Comparison of ENCODE assay signal across 12 cellular contexts in the genomic region with DNA sequence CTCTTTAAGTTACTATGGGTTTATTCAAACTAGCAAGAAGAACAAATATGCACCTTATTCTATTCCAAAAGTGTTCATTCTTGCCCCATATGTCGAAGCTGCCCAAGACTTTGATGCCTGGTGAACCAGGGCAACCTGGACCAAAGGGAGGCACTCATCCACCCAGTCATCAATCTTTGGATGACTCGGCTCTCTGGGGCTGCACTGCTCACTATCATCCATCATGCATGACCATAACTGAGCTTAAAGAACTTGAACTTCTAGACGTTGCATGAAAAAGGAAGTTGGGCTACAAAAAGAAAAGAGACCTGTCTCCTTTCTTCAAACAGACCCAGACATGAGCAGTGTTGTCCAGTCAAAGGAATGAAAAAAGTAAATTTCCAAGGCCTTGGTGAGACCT.
"Had no signal": no experiment of that assay in that cellular context is flagged by ENCODE, and none has a peak within 500 bp of the region (broad histone marks: within the 10 kb centered on the region; RNA-seq: fewer than 3 reads in every experiment).

No MANE protein-coding gene starts in this region.

- H3K36me3 Mint-ChIP-seq: naive thymus-derived CD8-positive, alpha-beta T cell had no signal

- H3K9me3 Mint-ChIP-seq: effector memory CD8-positive, alpha-beta T cell; naive thymus-derived CD8-positive, alpha-beta T cell had no signal

- H3K4me3 Mint-ChIP-seq: effector memory CD8-positive, alpha-beta T cell; naive thymus-derived CD8-positive, alpha-beta T cell had no signal

- DNase-seq: effector memory CD8-positive, alpha-beta T cell; heart left ventricle; hippocampal formation; left lung; mucosa of descending colon; naive thymus-derived CD8-positive, alpha-beta T cell; sigmoid colon; stimulated activated CD4-positive, alpha-beta T cell treated with anti-CD3 and anti-CD28 coated beads, Interleukin-2, amount 100 ng/mL, for 24 hours; stimulated activated CD4-positive, alpha-beta T cell treated with anti-CD3 and anti-CD28 coated beads, Interleukin-4, amount 100 ng/mL, for 4 hours; stimulated activated naive CD8-positive, alpha-beta T cell treated with anti-CD3 and anti-CD28 coated beads, Interleukin-15, Interleukin-2, amounts not matched to agents 100 U/mL and 50 U/mL, for 24 hours; thyroid gland; upper lobe of left lung had no signal

- H3K27ac Mint-ChIP-seq: effector memory CD8-positive, alpha-beta T cell had no signal

- ATAC-seq: effector memory CD8-positive, alpha-beta T cell; heart left ventricle; left lung; mucosa of descending colon; naive thymus-derived CD8-positive, alpha-beta T cell; stimulated activated naive CD8-positive, alpha-beta T cell treated with anti-CD3 and anti-CD28 coated beads, Interleukin-15, Interleukin-2, amounts not matched to agents 100 U/mL and 50 U/mL, for 24 hours had no signal
